15 cellular contexts compared by ENCODE assay signal in genomic region chr6:15626878-15627683, GRCh38. TPM values are rescaled to one million over a fixed set of nuclear protein-coding genes. Genes with fewer than 3 reads are reported as not detected.
DNase-seq lines count a peak whose midpoint lies in the region; ATAC-seq and TF ChIP-seq lines count a peak whose summit lies in the region.
"Had no signal": no experiment of that assay in that cellular context is flagged by ENCODE, and none has a peak within 500 bp of the region (broad histone marks: within the 10 kb centered on the region; RNA-seq: fewer than 3 reads in every experiment).

No MANE protein-coding gene starts in this region.

- no peak for ATAC-seq in WTC11
- no peak for ATAC-seq in stimulated activated memory B cell treated with anti-CD40 and anti-IgM and Interleukin-4, amounts not matched to agents 10 μg/mL and 1 μg/mL and 100 μg/mL, for 72 hours
- no peak for ATAC-seq in HG03095 (IDR thresholded peaks at IDR 0.05; ENCODE audit: unreplicated experiment)
- ATAC-seq in HG03025 (IDR thresholded peaks at IDR 0.05; ENCODE audit: low FRiP score, unreplicated experiment): no peak
- ATAC-seq: activated CD8-positive, alpha-beta T cell treated with anti-CD3 and anti-CD28 coated beads for 36 hours; activated T-helper 17 cell treated with anti-CD3 and anti-CD28 coated beads, Interleukin-2, amount 50 U/mL, for 72 hours; left lobe of liver had no signal

- CTCF ChIA-PET in WTC11 (lab: Charles Lee): no interaction called here

- DNase-seq in WTC11 (ENCODE audit: low spot score): no peak
- DNase-seq in immature natural killer cell: peak in 1 of 3 donors; percentile 33
- DNase-seq in iPS-NIHi11 (ENCODE audit: low spot score): no peak
- DNase-seq: activated CD8-positive, alpha-beta T cell treated with anti-CD3 and anti-CD28 coated beads for 36 hours; anterior cingulate cortex; NCI-H1694; NCI-H510A; PC-9; retina had no signal

- H3K4me1 Mint-ChIP-seq in IgD-negative memory B cell (peaks cover 7 to 25% (median 9%) of the 10 kb centered on the region in 3 donors), WTC11 (peaks cover 4% of the 10 kb centered on the region), immature natural killer cell (peaks cover 57 to 87% of the 10 kb centered on the region in 2 donors)
- H3K4me1 Mint-ChIP-seq in stimulated activated memory B cell treated with anti-CD40 and anti-IgM and Interleukin-4, amounts not matched to agents 10 μg/mL and 1 μg/mL and 100 μg/mL, for 72 hours: peaks cover 22% of the 10 kb centered on the region

- no peaks in the 10 kb centered on the region for H3K27me3 Mint-ChIP-seq in IgD-negative memory B cell
- no peaks in the 10 kb centered on the region for H3K27me3 Mint-ChIP-seq in WTC11 (ENCODE audit: low read depth)
- peaks cover 0 to 3% (median 3%) of the 10 kb centered on the region in 3 donors for H3K27me3 Mint-ChIP-seq in immature natural killer cell (ENCODE audit: low read depth in 3 of 3)
- H3K27me3 Mint-ChIP-seq in stimulated activated memory B cell treated with anti-CD40 and anti-IgM and Interleukin-4, amounts not matched to agents 10 μg/mL and 1 μg/mL and 100 μg/mL, for 72 hours: no peaks in the 10 kb centered on the region
- H3K27me3 Mint-ChIP-seq: activated CD8-positive, alpha-beta T cell treated with anti-CD3 and anti-CD28 coated beads for 36 hours; activated T-helper 17 cell treated with anti-CD3 and anti-CD28 coated beads, Interleukin-2, amount 50 U/mL, for 72 hours had no signal

- H3K36me3 Mint-ChIP-seq in IgD-negative memory B cell (no peaks in the 10 kb centered on the region), WTC11 (no peaks in the 10 kb centered on the region), immature natural killer cell (peaks cover 0 to 13% (median 13%) of the 10 kb centered on the region in 3 donors)
- peaks cover 16% of the 10 kb centered on the region for H3K36me3 Mint-ChIP-seq in stimulated activated memory B cell treated with anti-CD40 and anti-IgM and Interleukin-4, amounts not matched to agents 10 μg/mL and 1 μg/mL and 100 μg/mL, for 72 hours

- POLR2A ChIA-PET in WTC11 (lab: Charles Lee): no interaction called here

- H3K9me3 Mint-ChIP-seq in IgD-negative memory B cell: no peaks in the 10 kb centered on the region
- no peaks in the 10 kb centered on the region for H3K9me3 Mint-ChIP-seq in WTC11
- no peaks in the 10 kb centered on the region for H3K9me3 Mint-ChIP-seq in immature natural killer cell
- H3K9me3 Mint-ChIP-seq in stimulated activated memory B cell treated with anti-CD40 and anti-IgM and Interleukin-4, amounts not matched to agents 10 μg/mL and 1 μg/mL and 100 μg/mL, for 72 hours: no peaks in the 10 kb centered on the region
- H3K9me3 Mint-ChIP-seq: activated CD8-positive, alpha-beta T cell treated with anti-CD3 and anti-CD28 coated beads for 36 hours; activated T-helper 17 cell treated with anti-CD3 and anti-CD28 coated beads, Interleukin-2, amount 50 U/mL, for 72 hours had no signal

- no peak overlapping the region for H3K4me3 Mint-ChIP-seq in IgD-negative memory B cell
- H3K4me3 Mint-ChIP-seq in WTC11: no peak overlapping the region
- peak overlapping the region; percentile 73 to 89 (median 74) for H3K4me3 Mint-ChIP-seq in immature natural killer cell
- H3K4me3 Mint-ChIP-seq in stimulated activated memory B cell treated with anti-CD40 and anti-IgM and Interleukin-4, amounts not matched to agents 10 μg/mL and 1 μg/mL and 100 μg/mL, for 72 hours: no peak overlapping the region
- H3K4me3 Mint-ChIP-seq: activated CD8-positive, alpha-beta T cell treated with anti-CD3 and anti-CD28 coated beads for 36 hours; activated T-helper 17 cell treated with anti-CD3 and anti-CD28 coated beads, Interleukin-2, amount 50 U/mL, for 72 hours had no signal

- TF ChIP-seq CTCF in WTC11 (IDR thresholded peaks at IDR 0.05): no peak

- H3K27ac Mint-ChIP-seq in IgD-negative memory B cell (peak overlapping the region in 2 of 3 donors; percentile 6 to 58), WTC11 (0 out of 2 replicates have a peak overlapping the region, but pooled peaks have one; percentile 5), immature natural killer cell (peak overlapping the region in 5 of 6 donors; percentile 14 to 95 (median 82))
- H3K27ac Mint-ChIP-seq in stimulated activated memory B cell treated with anti-CD40 and anti-IgM and Interleukin-4, amounts not matched to agents 10 μg/mL and 1 μg/mL and 100 μg/mL, for 72 hours: peak overlapping the region; percentile 69
- H3K27ac Mint-ChIP-seq: activated CD8-positive, alpha-beta T cell treated with anti-CD3 and anti-CD28 coated beads for 36 hours; activated T-helper 17 cell treated with anti-CD3 and anti-CD28 coated beads, Interleukin-2, amount 50 U/mL, for 72 hours had no signal

TF ChIP-seq in WTC11, 78 proteins besides CTCF, POLR2A, EP300 and RAD21 (continues in another document):
- TF ChIP-seq NFYB (CRISPR knock-in tag; conservative IDR thresholded peaks at IDR 0.05; ENCODE audit: low read depth) (no peak), FOXP4 (CRISPR knock-in tag; IDR thresholded peaks at IDR 0.05) (no peak), TP53 (CRISPR knock-in tag; IDR thresholded peaks at IDR 0.05) (no peak), ZNF425 (CRISPR knock-in tag; conservative IDR thresholded peaks at IDR 0.05) (no peak), ZBTB21 (CRISPR knock-in tag; IDR thresholded peaks at IDR 0.05; ENCODE audit: borderline replicate concordance) (no peak), HMGXB4 (CRISPR knock-in tag; IDR thresholded peaks at IDR 0.05) (no peak)

RNA-seq across cellular contexts. Expression of gene DTNBP1, which starts 35.7 kb away (rescaled TPM):
- polyA plus RNA-seq in IgD-negative memory B cell (56.3 TPM), immature natural killer cell (100 to 1,000 TPM in 1 of 3 donors, 10 to 100 TPM in 2; 60.3 to 109 (median 86.4) TPM)
- total RNA-seq in WTC11 (2021): 13.3 to 15.1 TPM (median 14.4 TPM) in 3 replicates

Comparison
In these comparisons a context has a peak if more than half of its experiments do, and no peak if none do; other contexts are left out.
1. H3K27ac Mint-ChIP-seq: peak in every context shown above with its lines; median percentile 82 in immature natural killer cell; 69 in stimulated activated memory B cell treated with anti-CD40 and anti-IgM and Interleukin-4, amounts not matched to agents 10 μg/mL and 1 μg/mL and 100 μg/mL, for 72 hours; 32 in IgD-negative memory B cell; 5 in WTC11.
2. H3K4me3 Mint-ChIP-seq: peak in immature natural killer cell (5 of 5); none in IgD-negative memory B cell (0 of 4), WTC11 (single experiment) and stimulated activated memory B cell treated with anti-CD40 and anti-IgM and Interleukin-4, amounts not matched to agents 10 μg/mL and 1 μg/mL and 100 μg/mL, for 72 hours (single experiment).